In genomic region chr20:49936153-49937022, GRCh38 we compare ENCODE assay signal across 8 cellular contexts. TPM values are rescaled to one million over a fixed set of nuclear protein-coding genes. Genes with fewer than 3 reads are reported as not detected.
A peak's percentile ranks its signal among the peaks of the same experiment; 100 is the strongest.
DNase-seq lines count a peak whose midpoint lies in the region; ATAC-seq and TF ChIP-seq lines count a peak whose summit lies in the region.

RNF114 (plus strand) TSS chr20:49936397; CDS start chr20:49936413, 16 bp downstream.

- intact Hi-C loops in mucosa of descending colon (cut with DNase I, micrococcal nuclease): no loop called here

- no peaks in the 10 kb centered on the region for H3K9me3 ChIP-seq in mucosa of descending colon

- DNase-seq in COLO668 (lab: John Stamatoyannopoulos, UW; ENCODE audit: unreplicated experiment): peak; percentile 97
- peak; percentile 92 for DNase-seq in HuH-7.5 (ENCODE audit: low spot score)
- DNase-seq in OCI-M2 (lab: John Stamatoyannopoulos, UW; ENCODE audit: unreplicated experiment): peak; percentile 57
- DNase-seq in activated T-cell treated with anti-CD3 and anti-CD28 coated beads for 48 hours (ENCODE audit: low read depth): peak; percentile 92
- DNase-seq in epithelial cell of prostate (ENCODE audit: low read depth, low spot score): no peak
- DNase-seq in mucosa of descending colon: peak; percentile 91 to 94 (median 94)
- peak; percentile 76 to 79 for DNase-seq in stimulated activated CD8-positive, alpha-beta memory T cell treated with anti-CD3 and anti-CD28 coated beads, Interleukin-4, amount 100 ng/mL, for 1 hour (ENCODE audit: low read depth in 2 of 2, low spot score in 1 of 2)

- H3K4me3 ChIP-seq in mucosa of descending colon: peak within 1 kb of the TSS; percentile 96

- peak; percentile 62 for ATAC-seq in GM21360 (IDR thresholded peaks at IDR 0.05; ENCODE audit: unreplicated experiment)
- ATAC-seq in mucosa of descending colon: peak; percentile 95

- no peaks in the 10 kb centered on the region for H3K36me3 ChIP-seq in mucosa of descending colon (ENCODE audit: low read depth)

- peak within 1 kb of the TSS; percentile 56 for H3K27ac ChIP-seq in epithelial cell of prostate

- TF ChIP-seq CTCF in mucosa of descending colon (IDR thresholded peaks at IDR 0.05): no peak

- H3K4me1 ChIP-seq in mucosa of descending colon (ENCODE audit: low read depth): peaks cover 29% of the 10 kb centered on the region

RNA-seq across cellular contexts. Expression of gene RNF114, which starts in this region (rescaled TPM):
- total RNA-seq in mucosa of descending colon: 10 to 100 TPM; 81.3 to 89.0 (median 88.2) TPM
